8 cellular contexts compared by ENCODE assay signal in the genomic region with DNA sequence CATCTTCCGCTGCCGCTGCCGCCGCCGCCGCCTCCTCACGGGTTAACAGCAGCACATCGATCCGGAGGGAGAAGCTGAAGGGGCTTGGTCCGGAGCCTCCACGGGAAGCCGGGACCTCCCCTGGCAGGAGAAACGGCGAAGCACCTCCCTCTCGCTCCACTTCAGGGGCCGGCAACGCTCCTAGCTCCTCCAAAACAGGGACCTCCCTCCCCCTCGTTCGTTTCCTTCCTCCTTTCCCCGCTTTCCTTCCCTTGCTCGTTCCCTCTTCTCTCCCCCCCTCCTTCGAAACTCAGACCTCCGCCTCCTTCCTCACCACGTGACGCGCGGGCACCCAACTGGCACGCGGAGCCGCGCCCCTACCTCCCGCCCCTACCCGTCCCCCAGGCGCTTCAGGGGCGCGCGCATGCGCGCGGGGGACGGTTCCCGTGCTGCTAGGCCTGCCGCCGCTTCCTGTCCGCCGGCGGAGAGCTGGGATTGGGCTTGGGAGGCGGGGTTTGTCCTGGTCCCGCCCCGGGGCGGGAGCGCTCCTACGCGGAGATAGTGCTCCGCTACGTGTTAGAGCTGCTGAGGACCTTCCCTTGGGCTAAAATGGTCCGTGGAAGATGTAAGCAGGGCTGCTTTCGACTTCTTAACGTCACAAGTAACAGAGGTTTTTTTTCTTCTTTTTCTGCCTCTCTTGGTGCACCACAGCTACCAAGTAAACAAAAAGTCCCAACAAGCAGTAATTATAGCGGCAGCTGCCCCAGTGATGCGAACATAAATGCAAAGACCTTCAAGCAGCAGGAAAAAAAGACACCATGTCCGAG. TPM values are rescaled to one million over a fixed set of nuclear protein-coding genes. Genes with fewer than 3 reads are reported as not detected.
DNase-seq lines count a peak whose midpoint lies in the region; ATAC-seq and TF ChIP-seq lines count a peak whose summit lies in the region.

A gene with protein sequence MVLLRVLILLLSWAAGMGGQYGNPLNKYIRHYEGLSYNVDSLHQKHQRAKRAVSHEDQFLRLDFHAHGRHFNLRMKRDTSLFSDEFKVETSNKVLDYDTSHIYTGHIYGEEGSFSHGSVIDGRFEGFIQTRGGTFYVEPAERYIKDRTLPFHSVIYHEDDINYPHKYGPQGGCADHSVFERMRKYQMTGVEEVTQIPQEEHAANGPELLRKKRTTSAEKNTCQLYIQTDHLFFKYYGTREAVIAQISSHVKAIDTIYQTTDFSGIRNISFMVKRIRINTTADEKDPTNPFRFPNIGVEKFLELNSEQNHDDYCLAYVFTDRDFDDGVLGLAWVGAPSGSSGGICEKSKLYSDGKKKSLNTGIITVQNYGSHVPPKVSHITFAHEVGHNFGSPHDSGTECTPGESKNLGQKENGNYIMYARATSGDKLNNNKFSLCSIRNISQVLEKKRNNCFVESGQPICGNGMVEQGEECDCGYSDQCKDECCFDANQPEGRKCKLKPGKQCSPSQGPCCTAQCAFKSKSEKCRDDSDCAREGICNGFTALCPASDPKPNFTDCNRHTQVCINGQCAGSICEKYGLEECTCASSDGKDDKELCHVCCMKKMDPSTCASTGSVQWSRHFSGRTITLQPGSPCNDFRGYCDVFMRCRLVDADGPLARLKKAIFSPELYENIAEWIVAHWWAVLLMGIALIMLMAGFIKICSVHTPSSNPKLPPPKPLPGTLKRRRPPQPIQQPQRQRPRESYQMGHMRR (minus strand): TSS at position 176 of the 806 bp plus-strand sequence. CDS start 173 bp downstream, at position 3.

- H3K4me1 Mint-ChIP-seq in activated naive CD4-positive, alpha-beta T cell treated with anti-CD3 and anti-CD28 coated beads, Interleukin-2, amount 50 U/mL, for 24 hours = peaks cover 41% of the 10 kb centered on the region

- H3K27ac Mint-ChIP-seq in activated naive CD4-positive, alpha-beta T cell treated with anti-CD3 and anti-CD28 coated beads, Interleukin-2, amount 50 U/mL, for 24 hours = peak within 1 kb of the TSS; percentile 97

- no peaks in the 10 kb centered on the region for H3K9me3 ChIP-seq in testis

- peak; percentile 84 for ATAC-seq in HG02571 (IDR thresholded peaks at IDR 0.05; ENCODE audit: unreplicated experiment)
- peak; percentile 96 for ATAC-seq in SK-N-SH treated with all-trans-retinoic acid at 6 μM for 48 hours
- peak; percentile 99 for ATAC-seq in omental fat pad (ENCODE audit: low FRiP score)

- WGBS in testis, 2 donors = 1% methylated on average over 43 to 53 of the region's 62 CpGs

- no peaks in the 10 kb centered on the region for H3K27me3 ChIP-seq in testis

- H3K4me3 ChIP-seq in testis = peak within 1 kb of the TSS; percentile 82 to 92

- peak within 1 kb of the TSS; percentile 97 for H3K4me3 Mint-ChIP-seq in activated naive CD4-positive, alpha-beta T cell treated with anti-CD3 and anti-CD28 coated beads, Interleukin-2, amount 50 U/mL, for 24 hours

- H3K36me3 Mint-ChIP-seq in activated naive CD4-positive, alpha-beta T cell treated with anti-CD3 and anti-CD28 coated beads, Interleukin-2, amount 50 U/mL, for 24 hours = peaks cover 3% of the 10 kb centered on the region

- no peaks in the 10 kb centered on the region for H3K27me3 Mint-ChIP-seq in activated naive CD4-positive, alpha-beta T cell treated with anti-CD3 and anti-CD28 coated beads, Interleukin-2, amount 50 U/mL, for 24 hours

- H3K36me3 ChIP-seq in testis (ENCODE audit: low read depth, missing control alignments) = no peaks in the 10 kb centered on the region

- intact Hi-C loops in testis (cut with DNase I; ENCODE audit: low total_unique reads) = loop anchor here (1.0 kb wide), 1 partner anchor 22 kb away; a partner anchor contains a TSS

- H3K27ac ChIP-seq in testis = peak within 1 kb of the TSS; percentile 95 to 97

- TF ChIP-seq POLR2A in testis (IDR thresholded peaks at IDR 0.05) = peak; percentile 77

- no peak for TF ChIP-seq CTCF in omental fat pad (IDR thresholded peaks at IDR 0.05)
- TF ChIP-seq CTCF in testis (IDR thresholded peaks at IDR 0.05) = no peak

- DNase-seq in GM04504 (ENCODE audit: low read depth) = peak; percentile 99
- peak; percentile 95 for DNase-seq in NCI-H1092 (lab: John Stamatoyannopoulos, UW)
- peak; percentile 77 for DNase-seq in glomerular endothelial cell (ENCODE audit: extremely low read depth, low read depth, low spot score)
- peak; percentile 89 for DNase-seq in omental fat pad (ENCODE audit: low spot score)
- peak; percentile 99 for DNase-seq in testis

- no peaks in the 10 kb centered on the region for H3K9me3 Mint-ChIP-seq in activated naive CD4-positive, alpha-beta T cell treated with anti-CD3 and anti-CD28 coated beads, Interleukin-2, amount 50 U/mL, for 24 hours

- peaks cover 13% of the 10 kb centered on the region for H3K4me1 ChIP-seq in testis

TF ChIP-seq in SK-N-SH treated with all-trans-retinoic acid at 6 μM for 48 hours, 23 proteins besides CTCF, POLR2A, EP300 and RAD21:
- TF ChIP-seq TOX (CRISPR knock-in tag; IDR thresholded peaks at IDR 0.05; ENCODE audit: borderline replicate concordance) = no peak
- no peak for TF ChIP-seq ZNF565 (CRISPR knock-in tag; conservative IDR thresholded peaks at IDR 0.05; ENCODE audit: low read depth)
- TF ChIP-seq, protein P1, sequence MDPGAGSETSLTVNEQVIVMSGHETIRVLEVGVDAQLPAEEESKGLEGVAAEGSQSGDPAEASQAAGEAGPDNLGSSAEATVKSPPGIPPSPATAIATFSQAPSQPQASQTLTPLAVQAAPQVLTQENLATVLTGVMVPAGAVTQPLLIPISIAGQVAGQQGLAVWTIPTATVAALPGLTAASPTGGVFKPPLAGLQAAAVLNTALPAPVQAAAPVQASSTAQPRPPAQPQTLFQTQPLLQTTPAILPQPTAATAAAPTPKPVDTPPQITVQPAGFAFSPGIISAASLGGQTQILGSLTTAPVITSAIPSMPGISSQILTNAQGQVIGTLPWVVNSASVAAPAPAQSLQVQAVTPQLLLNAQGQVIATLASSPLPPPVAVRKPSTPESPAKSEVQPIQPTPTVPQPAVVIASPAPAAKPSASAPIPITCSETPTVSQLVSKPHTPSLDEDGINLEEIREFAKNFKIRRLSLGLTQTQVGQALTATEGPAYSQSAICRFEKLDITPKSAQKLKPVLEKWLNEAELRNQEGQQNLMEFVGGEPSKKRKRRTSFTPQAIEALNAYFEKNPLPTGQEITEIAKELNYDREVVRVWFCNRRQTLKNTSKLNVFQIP (CRISPR knock-in tag; IDR thresholded peaks at IDR 0.05; ENCODE audit: borderline replicate concordance, low read depth) = no peak
- TF ChIP-seq RARB (CRISPR knock-in tag; IDR thresholded peaks at IDR 0.05) = no peak
- TF ChIP-seq, protein P2, sequence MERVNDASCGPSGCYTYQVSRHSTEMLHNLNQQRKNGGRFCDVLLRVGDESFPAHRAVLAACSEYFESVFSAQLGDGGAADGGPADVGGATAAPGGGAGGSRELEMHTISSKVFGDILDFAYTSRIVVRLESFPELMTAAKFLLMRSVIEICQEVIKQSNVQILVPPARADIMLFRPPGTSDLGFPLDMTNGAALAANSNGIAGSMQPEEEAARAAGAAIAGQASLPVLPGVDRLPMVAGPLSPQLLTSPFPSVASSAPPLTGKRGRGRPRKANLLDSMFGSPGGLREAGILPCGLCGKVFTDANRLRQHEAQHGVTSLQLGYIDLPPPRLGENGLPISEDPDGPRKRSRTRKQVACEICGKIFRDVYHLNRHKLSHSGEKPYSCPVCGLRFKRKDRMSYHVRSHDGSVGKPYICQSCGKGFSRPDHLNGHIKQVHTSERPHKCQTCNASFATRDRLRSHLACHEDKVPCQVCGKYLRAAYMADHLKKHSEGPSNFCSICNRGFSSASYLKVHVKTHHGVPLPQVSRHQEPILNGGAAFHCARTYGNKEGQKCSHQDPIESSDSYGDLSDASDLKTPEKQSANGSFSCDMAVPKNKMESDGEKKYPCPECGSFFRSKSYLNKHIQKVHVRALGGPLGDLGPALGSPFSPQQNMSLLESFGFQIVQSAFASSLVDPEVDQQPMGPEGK (CRISPR knock-in tag; IDR thresholded peaks at IDR 0.05; ENCODE audit: borderline replicate concordance) = no peak
- no peak for TF ChIP-seq ESRRG (CRISPR knock-in tag; IDR thresholded peaks at IDR 0.05)
- TF ChIP-seq, protein P3, sequence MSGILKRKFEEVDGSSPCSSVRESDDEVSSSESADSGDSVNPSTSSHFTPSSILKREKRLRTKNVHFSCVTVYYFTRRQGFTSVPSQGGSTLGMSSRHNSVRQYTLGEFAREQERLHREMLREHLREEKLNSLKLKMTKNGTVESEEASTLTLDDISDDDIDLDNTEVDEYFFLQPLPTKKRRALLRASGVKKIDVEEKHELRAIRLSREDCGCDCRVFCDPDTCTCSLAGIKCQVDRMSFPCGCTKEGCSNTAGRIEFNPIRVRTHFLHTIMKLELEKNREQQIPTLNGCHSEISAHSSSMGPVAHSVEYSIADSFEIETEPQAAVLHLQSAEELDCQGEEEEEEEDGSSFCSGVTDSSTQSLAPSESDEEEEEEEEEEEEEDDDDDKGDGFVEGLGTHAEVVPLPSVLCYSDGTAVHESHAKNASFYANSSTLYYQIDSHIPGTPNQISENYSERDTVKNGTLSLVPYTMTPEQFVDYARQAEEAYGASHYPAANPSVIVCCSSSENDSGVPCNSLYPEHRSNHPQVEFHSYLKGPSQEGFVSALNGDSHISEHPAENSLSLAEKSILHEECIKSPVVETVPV (CRISPR knock-in tag; IDR thresholded peaks at IDR 0.05) = no peak
- TF ChIP-seq ZNF8 (CRISPR knock-in tag; IDR thresholded peaks at IDR 0.05) = no peak
- TF ChIP-seq PPARA (CRISPR knock-in tag; IDR thresholded peaks at IDR 0.05; ENCODE audit: borderline replicate concordance) = no peak
- no peak for TF ChIP-seq GLIS3 (CRISPR knock-in tag; IDR thresholded peaks at IDR 0.05)
- no peak for TF ChIP-seq CSDC2 (CRISPR knock-in tag; IDR thresholded peaks at IDR 0.05)
- TF ChIP-seq OSR1 (CRISPR knock-in tag; IDR thresholded peaks at IDR 0.05) = no peak
- no peak for TF ChIP-seq SNAI2 (CRISPR knock-in tag; IDR thresholded peaks at IDR 0.05)
- no peak for TF ChIP-seq ZNF70 (CRISPR knock-in tag; IDR thresholded peaks at IDR 0.05)
- TF ChIP-seq ZFP3 (CRISPR knock-in tag; IDR thresholded peaks at IDR 0.05) = no peak

RNA-seq across cellular contexts. Expression of the gene that starts here (rescaled TPM):
- total RNA-seq in glomerular endothelial cell (183 and 189 TPM in 2 replicates), omental fat pad (100 to 1,000 TPM in 1 of 4 donors, 10 to 100 TPM in 3; 51.6 to 111 (median 63.3) TPM), testis (10 to 100 TPM; 58.7 to 65.5 TPM)
- polyA plus RNA-seq in testis (ENCODE audit: insufficient read depth, low read depth, low replicate concordance) = 46.2 TPM

Comparison
In these comparisons a context has a peak if more than half of its experiments do, and no peak if none do; other contexts are left out.
1. Peak in every context shown above with its lines: DNase-seq, ATAC-seq, H3K4me3 ChIP-seq and H3K27ac ChIP-seq.